Comparison of ENCODE assay signal across 12 cellular contexts in the genomic region with DNA sequence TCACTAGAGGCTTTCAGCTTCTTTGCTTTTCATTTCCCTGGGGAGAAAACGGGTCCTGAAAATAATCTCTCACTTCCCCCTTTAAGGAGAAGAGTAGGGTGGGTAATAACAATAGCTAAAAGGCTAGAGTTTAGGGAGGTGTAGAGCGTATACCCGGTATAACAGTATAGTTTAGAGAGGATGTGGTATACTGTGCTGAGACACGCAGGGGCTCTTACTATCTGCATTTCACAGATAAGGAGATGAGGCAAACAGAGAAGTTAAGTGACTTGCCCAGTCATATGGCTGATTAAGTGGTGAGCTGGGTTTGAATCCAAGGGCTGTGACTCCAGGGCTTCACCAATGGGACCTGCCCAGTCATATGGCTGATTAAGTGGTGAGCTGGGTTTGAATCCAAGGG. TPM values are rescaled to one million over a fixed set of nuclear protein-coding genes. Genes with fewer than 3 reads are reported as not detected.
A peak's percentile ranks its signal among the peaks of the same experiment; 100 is the strongest.
DNase-seq lines count a peak whose midpoint lies in the region; ATAC-seq and TF ChIP-seq lines count a peak whose summit lies in the region.
"Had no signal": no experiment of that assay in that cellular context is flagged by ENCODE, and none has a peak within 500 bp of the region (broad histone marks: within the 10 kb centered on the region; RNA-seq: fewer than 3 reads in every experiment).

No MANE protein-coding gene starts in this region.

- H3K4me1 Mint-ChIP-seq in stimulated activated effector memory CD8-positive, alpha-beta T cell treated with anti-CD3 and anti-CD28 coated beads, Interleukin-12 subunit alpha, Interleukin-12 subunit beta, amount 100 ng/mL, for 72 hours, result peaks cover 2% of the 10 kb centered on the region

- no peak overlapping the region for H2AFZ ChIP-seq in SK-N-SH (ENCODE audit: low read depth)

- ATAC-seq in activated CD4-positive, CD25-positive, alpha-beta regulatory T cell treated with anti-CD3 and anti-CD28 coated beads, Interleukin-2, amount 50 U/mL, for 24 hours, result peak; percentile 43 to 44
- ATAC-seq in HG02610 (IDR thresholded peaks at IDR 0.05; ENCODE audit: unreplicated experiment), result peak; percentile 88
- peak; percentile 43 for ATAC-seq in HG03558 (IDR thresholded peaks at IDR 0.05; ENCODE audit: extremely low read depth, unreplicated experiment)
- peak; percentile 83 for ATAC-seq in stimulated activated effector memory CD8-positive, alpha-beta T cell treated with anti-CD3 and anti-CD28 coated beads, Interleukin-12 subunit alpha, Interleukin-12 subunit beta, amount 100 ng/mL, for 72 hours

- no peaks in the 10 kb centered on the region for H3K36me3 ChIP-seq in SK-N-SH (replicated peaks in 1 of 2; ENCODE audit: control insufficient read depth in 1 of 2, insufficient read depth in 2 of 2, low read length in 1 of 2)
- H3K36me3 ChIP-seq: thoracic aorta had no signal

- H3F3A ChIP-seq in SK-N-SH (replicated peaks; ENCODE audit: insufficient read depth), result no peaks in the 10 kb centered on the region

- H3K4me3 Mint-ChIP-seq in stimulated activated effector memory CD8-positive, alpha-beta T cell treated with anti-CD3 and anti-CD28 coated beads, Interleukin-12 subunit alpha, Interleukin-12 subunit beta, amount 100 ng/mL, for 72 hours, result no peak overlapping the region

- H3K27ac Mint-ChIP-seq in stimulated activated effector memory CD8-positive, alpha-beta T cell treated with anti-CD3 and anti-CD28 coated beads, Interleukin-12 subunit alpha, Interleukin-12 subunit beta, amount 100 ng/mL, for 72 hours, result no peak overlapping the region

- H3K4me1 ChIP-seq in SK-N-SH (ENCODE audit: control insufficient read depth in 1 of 2, insufficient read depth in 2 of 2, low read depth in 1 of 2, low read length in 1 of 2), result no peaks in the 10 kb centered on the region; a peak in 2 of 4 replicates

- H3K4me3 ChIP-seq in SK-N-SH (ENCODE audit: low read depth in 2 of 2, low read length in 1 of 2), result no peak overlapping the region
- H3K4me3 ChIP-seq: thoracic aorta had no signal

- POLR2A ChIA-PET in SK-N-SH (lab: Yijun Ruan, JAX), result no interaction called here

- H3K79me2 ChIP-seq in SK-N-SH (ENCODE audit: insufficient read depth), result no peaks in the 10 kb centered on the region

- H3K27ac ChIP-seq in SK-N-SH (ENCODE audit: low read depth in 2 of 2, low read length in 1 of 2), result no peak overlapping the region
- no peak overlapping the region for H3K27ac ChIP-seq in substantia nigra (ENCODE audit: low read depth, low read length, poor library complexity, severe bottlenecking)
- H3K27ac ChIP-seq: thoracic aorta had no signal

- H3K36me3 Mint-ChIP-seq in stimulated activated effector memory CD8-positive, alpha-beta T cell treated with anti-CD3 and anti-CD28 coated beads, Interleukin-12 subunit alpha, Interleukin-12 subunit beta, amount 100 ng/mL, for 72 hours, result no peaks in the 10 kb centered on the region

- no peak overlapping the region for H3K9ac ChIP-seq in SK-N-SH

- H3K9me3 ChIP-seq in SK-N-SH, result no peaks in the 10 kb centered on the region
- H3K9me3 ChIP-seq: thoracic aorta had no signal

- CTCF ChIA-PET in SK-N-SH (lab: Yijun Ruan, JAX), result interaction anchor here (1.8 to 2.4 kb wide), 2 partner anchors 50 to 118 kb away, joined by 5 to 6 read pairs; a partner anchor contains a TSS

- no peak for TF ChIP-seq RAD21 in SK-N-SH (IDR thresholded peaks at IDR 0.05; ENCODE audit: low read length)

- no peak for TF ChIP-seq EP300 in SK-N-SH (IDR thresholded peaks at IDR 0.05; ENCODE audit: borderline replicate concordance in 1 of 2, low read depth in 1 of 2, low read length in 1 of 2)

- H3K27me3 ChIP-seq in SK-N-SH (ENCODE audit: insufficient read depth), result no peaks in the 10 kb centered on the region

- H3K9me3 Mint-ChIP-seq in stimulated activated effector memory CD8-positive, alpha-beta T cell treated with anti-CD3 and anti-CD28 coated beads, Interleukin-12 subunit alpha, Interleukin-12 subunit beta, amount 100 ng/mL, for 72 hours, result no peaks in the 10 kb centered on the region

- no peaks in the 10 kb centered on the region for H3K9me2 ChIP-seq in SK-N-SH

- no peak overlapping the region for H3K4me2 ChIP-seq in SK-N-SH

- no peaks in the 10 kb centered on the region for H4K20me1 ChIP-seq in SK-N-SH (ENCODE audit: insufficient read depth)

- DNase-seq in activated CD4-positive, CD25-positive, alpha-beta regulatory T cell treated with anti-CD3 and anti-CD28 coated beads, Interleukin-2, amount 50 U/mL, for 72 hours, result no peak
- no peak for DNase-seq in stimulated activated effector memory CD8-positive, alpha-beta T cell treated with anti-CD3 and anti-CD28 coated beads, Interleukin-12 subunit alpha, Interleukin-12 subunit beta, amount 100 ng/mL, for 72 hours (ENCODE audit: low spot score in 2 of 2)
- no peak for DNase-seq in SK-N-SH
- no peak for DNase-seq in UCSD-AML1 (lab: John Stamatoyannopoulos, UW; ENCODE audit: unreplicated experiment)
- no peak for DNase-seq in substantia nigra (lab: John Stamatoyannopoulos, UW)
- DNase-seq: 8988T; DMS79 treated with DMSO at 0.1 percent for 48 hours; stimulated activated CD4-positive, alpha-beta T cell treated with anti-CD3 and anti-CD28 coated beads, Interleukin-4, amount 100 ng/mL, for 1 hour had no signal

- no peak for TF ChIP-seq CTCF in SK-N-SH (IDR thresholded peaks at IDR 0.05)

- 63% methylated on average over 4 of the region's 4 CpGs for WGBS in SK-N-SH (ENCODE audit: low lambda C conversion rate)

TF ChIP-seq in SK-N-SH, 30 proteins besides CTCF, POLR2A, EP300 and RAD21:
- TF ChIP-seq FOXM1 (IDR thresholded peaks at IDR 0.05; ENCODE audit: low read depth) (no peak), JUND (IDR thresholded peaks at IDR 0.05) (no peak), SIN3A (IDR thresholded peaks at IDR 0.05; ENCODE audit: borderline replicate concordance, low read depth, low read length) (no peak), TAF1 (IDR thresholded peaks at IDR 0.05; ENCODE audit: borderline replicate concordance, low read depth, low read length) (no peak), GATA2 (CRISPR knock-in tag; IDR thresholded peaks at IDR 0.05) (no peak), GABPA (IDR thresholded peaks at IDR 0.05; ENCODE audit: low read depth) (no peak)
- TF ChIP-seq, protein P1, sequence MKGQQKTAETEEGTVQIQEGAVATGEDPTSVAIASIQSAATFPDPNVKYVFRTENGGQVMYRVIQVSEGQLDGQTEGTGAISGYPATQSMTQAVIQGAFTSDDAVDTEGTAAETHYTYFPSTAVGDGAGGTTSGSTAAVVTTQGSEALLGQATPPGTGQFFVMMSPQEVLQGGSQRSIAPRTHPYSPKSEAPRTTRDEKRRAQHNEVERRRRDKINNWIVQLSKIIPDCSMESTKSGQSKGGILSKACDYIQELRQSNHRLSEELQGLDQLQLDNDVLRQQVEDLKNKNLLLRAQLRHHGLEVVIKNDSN (IDR thresholded peaks at IDR 0.05; ENCODE audit: borderline replicate concordance, low read depth), result no peak
- TF ChIP-seq, protein P2, sequence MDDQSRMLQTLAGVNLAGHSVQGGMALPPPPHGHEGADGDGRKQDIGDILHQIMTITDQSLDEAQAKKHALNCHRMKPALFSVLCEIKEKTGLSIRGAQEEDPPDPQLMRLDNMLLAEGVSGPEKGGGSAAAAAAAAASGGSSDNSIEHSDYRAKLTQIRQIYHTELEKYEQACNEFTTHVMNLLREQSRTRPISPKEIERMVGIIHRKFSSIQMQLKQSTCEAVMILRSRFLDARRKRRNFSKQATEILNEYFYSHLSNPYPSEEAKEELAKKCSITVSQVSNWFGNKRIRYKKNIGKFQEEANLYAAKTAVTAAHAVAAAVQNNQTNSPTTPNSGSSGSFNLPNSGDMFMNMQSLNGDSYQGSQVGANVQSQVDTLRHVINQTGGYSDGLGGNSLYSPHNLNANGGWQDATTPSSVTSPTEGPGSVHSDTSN (IDR thresholded peaks at IDR 0.05), result no peak
- TF ChIP-seq, protein P3, sequence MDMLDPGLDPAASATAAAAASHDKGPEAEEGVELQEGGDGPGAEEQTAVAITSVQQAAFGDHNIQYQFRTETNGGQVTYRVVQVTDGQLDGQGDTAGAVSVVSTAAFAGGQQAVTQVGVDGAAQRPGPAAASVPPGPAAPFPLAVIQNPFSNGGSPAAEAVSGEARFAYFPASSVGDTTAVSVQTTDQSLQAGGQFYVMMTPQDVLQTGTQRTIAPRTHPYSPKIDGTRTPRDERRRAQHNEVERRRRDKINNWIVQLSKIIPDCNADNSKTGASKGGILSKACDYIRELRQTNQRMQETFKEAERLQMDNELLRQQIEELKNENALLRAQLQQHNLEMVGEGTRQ (IDR thresholded peaks at IDR 0.05; ENCODE audit: borderline replicate concordance, low read depth, low read length), result no peak

RNA-seq across cellular contexts. Expression of a gene that starts 15.0 kb away (rescaled TPM):
- polyA plus RNA-seq in SK-N-SH (2012; rRNA removed), result 1.1 and 1.6 TPM in 2 replicates
- polyA plus RNA-seq in SK-N-SH (2012; cell fraction: cytosol; rRNA removed), result 0.88 and 1.0 TPM in 2 replicates
- polyA plus RNA-seq in SK-N-SH (2012; cell fraction: nucleus; rRNA removed), result 3.5 and 5.8 TPM in 2 replicates

RNA-seq across cellular contexts. Expression of a gene that starts 57.0 kb away (rescaled TPM):
- polyA plus RNA-seq in SK-N-SH (2012; rRNA removed), result 9.6 and 11.4 TPM in 2 replicates
- 16.2 and 19.9 TPM in 2 replicates for polyA plus RNA-seq in SK-N-SH (2012; cell fraction: cytosol; rRNA removed)
- 5.1 and 11.4 TPM in 2 replicates for polyA plus RNA-seq in SK-N-SH (2012; cell fraction: nucleus; rRNA removed)
